17 cellular contexts compared by ENCODE assay signal in genomic region chr5:171221931-171222330, GRCh38.
DNase-seq lines count a peak whose midpoint lies in the region; ATAC-seq and TF ChIP-seq lines count a peak whose summit lies in the region.
"Had no signal": no experiment of that assay in that cellular context is flagged by ENCODE, and none has a peak within 500 bp of the region (broad histone marks: within the 10 kb centered on the region; RNA-seq: fewer than 3 reads in every experiment).

No MANE protein-coding gene starts in this region.

- peaks cover 6% of the 10 kb centered on the region for H3K4me1 Mint-ChIP-seq in chondrocyte (ENCODE audit: low read depth)
- H3K4me1 Mint-ChIP-seq in effector memory CD8-positive, alpha-beta T cell (ENCODE audit: low read depth in 2 of 2): peaks cover 3 to 6% of the 10 kb centered on the region in 2 donors

- no peak for TF ChIP-seq CTCF in AG10803 (conservative IDR thresholded peaks at IDR 0.05; ENCODE audit: low read length)
- no peak for TF ChIP-seq CTCF in chondrocyte (IDR thresholded peaks at IDR 0.05)
- TF ChIP-seq CTCF in fibroblast of the aortic adventitia (IDR thresholded peaks at IDR 0.05; ENCODE audit: insufficient read depth, low read length): no peak

- ATAC-seq in effector memory CD8-positive, alpha-beta T cell (replicated peaks): no peak

- DNase-seq in AG10803 (ENCODE audit: low read depth) (peak; percentile 48), chondrocyte (ENCODE audit: low spot score) (no peak), fibroblast of the aortic adventitia (ENCODE audit: low read depth) (peak; percentile 18), DMS 273 (lab: John Stamatoyannopoulos, UW; ENCODE audit: unreplicated experiment) (no peak), NCI-H1417 treated with DMSO at 0.1 percent for 48 hours (lab: John Stamatoyannopoulos, UW) (no peak)
- DNase-seq in effector memory CD8-positive, alpha-beta T cell: no peak
- DNase-seq: AML-193; BE2C; C1 segment of cervical spinal cord; Calu3; CD4-positive, alpha-beta memory T cell; COR-L47; DMS153; DND-41; GOT3; HFFc6 had no signal

- no peaks in the 10 kb centered on the region for H3K9me3 Mint-ChIP-seq in chondrocyte (ENCODE audit: low read depth)
- H3K9me3 Mint-ChIP-seq in effector memory CD8-positive, alpha-beta T cell: no peaks in the 10 kb centered on the region
- H3K9me3 Mint-ChIP-seq: CD4-positive, alpha-beta memory T cell; HFFc6 had no signal

- H3K27me3 Mint-ChIP-seq in chondrocyte (ENCODE audit: low read depth): no peaks in the 10 kb centered on the region
- H3K27me3 Mint-ChIP-seq in effector memory CD8-positive, alpha-beta T cell: peaks cover 28 to 37% of the 10 kb centered on the region in 2 donors

- H3K36me3 Mint-ChIP-seq in chondrocyte (ENCODE audit: low read depth): peaks cover 8% of the 10 kb centered on the region
- no peaks in the 10 kb centered on the region for H3K36me3 Mint-ChIP-seq in effector memory CD8-positive, alpha-beta T cell (ENCODE audit: insufficient read depth)
- H3K36me3 Mint-ChIP-seq: CD4-positive, alpha-beta memory T cell had no signal

- H3K4me3 ChIP-seq in AG10803 (ENCODE audit: low read length) (no peak overlapping the region), fibroblast of the aortic adventitia (ENCODE audit: low read depth, low read length) (no peak overlapping the region)
- H3K4me3 ChIP-seq: HAP-1 had no signal

- peak overlapping the region; percentile 67 for H3K27ac Mint-ChIP-seq in chondrocyte (ENCODE audit: unreplicated experiment)
- no peak overlapping the region for H3K27ac Mint-ChIP-seq in effector memory CD8-positive, alpha-beta T cell
- H3K27ac Mint-ChIP-seq: CD4-positive, alpha-beta memory T cell; HFFc6 had no signal

- no peak overlapping the region for H3K4me3 Mint-ChIP-seq in chondrocyte (ENCODE audit: unreplicated experiment)
- H3K4me3 Mint-ChIP-seq in effector memory CD8-positive, alpha-beta T cell: no peak overlapping the region
- H3K4me3 Mint-ChIP-seq: CD4-positive, alpha-beta memory T cell; HFFc6 had no signal

Comparison
In these comparisons a context has a peak if more than half of its experiments do, and no peak if none do; other contexts are left out.
1. DNase-seq: peak in AG10803 (single experiment) and fibroblast of the aortic adventitia (single experiment); none in chondrocyte (single experiment), DMS 273 (single experiment), effector memory CD8-positive, alpha-beta T cell (0 of 3) and NCI-H1417 treated with DMSO at 0.1 percent for 48 hours (single experiment).